Comparison of ENCODE assay signal across 19 cellular contexts in the genomic region with DNA sequence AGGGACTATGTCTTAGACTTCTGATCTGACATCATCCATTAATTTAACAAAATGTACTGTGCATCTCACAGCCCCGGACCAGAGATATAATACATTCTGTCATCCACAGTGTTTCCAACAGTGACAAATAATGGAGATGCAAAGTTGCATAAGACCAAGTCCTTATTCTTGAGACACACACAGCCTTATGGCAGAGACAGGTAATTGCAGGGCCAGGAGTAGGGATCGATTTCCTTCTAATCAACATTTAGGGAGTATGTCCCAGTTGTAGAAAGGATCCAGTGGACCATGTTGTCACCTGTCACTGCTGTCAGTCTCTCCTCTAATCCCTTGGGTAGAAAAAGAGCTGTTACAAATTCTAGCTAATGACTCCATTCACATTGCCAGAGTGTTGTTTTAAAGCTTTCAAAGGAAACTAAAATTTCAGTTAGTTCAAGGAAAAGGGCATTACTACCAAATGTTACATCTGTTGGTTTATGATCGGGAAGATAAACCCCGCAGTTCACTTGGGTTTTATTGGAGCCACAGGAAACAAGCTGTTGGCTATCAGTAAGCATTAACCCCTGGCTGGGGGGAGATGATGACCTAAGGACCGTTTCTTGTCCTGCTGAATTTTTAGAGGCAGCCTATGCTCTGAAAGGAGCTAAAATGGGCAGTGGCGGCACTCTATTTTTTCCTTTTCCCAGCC.
DNase-seq lines count a peak whose midpoint lies in the region; ATAC-seq and TF ChIP-seq lines count a peak whose summit lies in the region.
"Had no signal": no experiment of that assay in that cellular context is flagged by ENCODE, and none has a peak within 500 bp of the region (broad histone marks: within the 10 kb centered on the region; RNA-seq: fewer than 3 reads in every experiment).

No MANE protein-coding gene starts in this region.

- POLR2A ChIA-PET in SK-N-SH (lab: Yijun Ruan, JAX), result no interaction called here

- TF ChIP-seq RAD21 in SK-N-SH (IDR thresholded peaks at IDR 0.05; ENCODE audit: low read length), result no peak

- no peaks in the 10 kb centered on the region for H3K27me3 Mint-ChIP-seq in chondrocyte (ENCODE audit: low read depth)

- H3K27ac ChIP-seq in SK-N-SH (ENCODE audit: low read depth in 2 of 2, low read length in 1 of 2), result no peak overlapping the region
- H3K27ac ChIP-seq in osteoblast (ENCODE audit: low read depth, low read length), result no peak overlapping the region
- H3K27ac ChIP-seq: A549, tibial nerve had no signal

- no peak overlapping the region for H3K27ac Mint-ChIP-seq in chondrocyte (ENCODE audit: unreplicated experiment)
- H3K27ac Mint-ChIP-seq: activated naive CD4-positive, alpha-beta T cell treated with anti-CD3 and anti-CD28 coated beads, Interleukin-2, amount 50 U/mL, for 24 hours; activated T-cell treated with anti-CD3 and anti-CD28 coated beads, Interleukin-2, amount 50 U/mL, for 24 hours; CD8-positive, alpha-beta T cell; naive B cell; stimulated activated memory B cell treated with anti-CD40 and anti-IgM and Interleukin-4, amounts not matched to agents 10 μg/mL and 1 μg/mL and 100 μg/mL, for 72 hours had no signal

- H3K9me2 ChIP-seq in SK-N-SH, result no peaks in the 10 kb centered on the region
- no peaks in the 10 kb centered on the region for H3K9me2 ChIP-seq in Loucy (replicated peaks; ENCODE audit: low read depth, low read length)

- H4K20me1 ChIP-seq in SK-N-SH (ENCODE audit: insufficient read depth) (no peaks in the 10 kb centered on the region), Loucy (ENCODE audit: insufficient read depth, low read length, poor library complexity, severe bottlenecking) (no peaks in the 10 kb centered on the region), osteoblast (ENCODE audit: insufficient read depth, low read length) (no peaks in the 10 kb centered on the region)

- CTCF ChIA-PET in SK-N-SH (lab: Yijun Ruan, JAX), result interaction anchor here (1.3 kb wide), 1 partner anchor 109 kb away, joined by 3 read pairs; no protein-coding TSS in a partner anchor

- no peaks in the 10 kb centered on the region for H3K36me3 Mint-ChIP-seq in chondrocyte (ENCODE audit: low read depth)
- H3K36me3 Mint-ChIP-seq: activated naive CD4-positive, alpha-beta T cell treated with anti-CD3 and anti-CD28 coated beads, Interleukin-2, amount 50 U/mL, for 24 hours; CD8-positive, alpha-beta T cell; naive B cell; stimulated activated memory B cell treated with anti-CD40 and anti-IgM and Interleukin-4, amounts not matched to agents 10 μg/mL and 1 μg/mL and 100 μg/mL, for 72 hours had no signal

- H3K9me3 ChIP-seq in SK-N-SH (no peaks in the 10 kb centered on the region), Loucy (ENCODE audit: insufficient read depth, low read depth, low read length) (no peaks in the 10 kb centered on the region), osteoblast (ENCODE audit: low read depth, low read length) (no peaks in the 10 kb centered on the region)
- H3K9me3 ChIP-seq: A549 had no signal

- no peaks in the 10 kb centered on the region for H3K27me3 ChIP-seq in SK-N-SH (ENCODE audit: insufficient read depth)
- no peaks in the 10 kb centered on the region for H3K27me3 ChIP-seq in Loucy (ENCODE audit: insufficient read depth, low read length, poor library complexity, severe bottlenecking)
- H3K27me3 ChIP-seq in osteoblast (ENCODE audit: insufficient read depth, low read length), result peaks cover 24% of the 10 kb centered on the region
- H3K27me3 ChIP-seq: tibial nerve had no signal

- no peaks in the 10 kb centered on the region for H3F3A ChIP-seq in SK-N-SH (replicated peaks; ENCODE audit: insufficient read depth)
- peaks cover 9% of the 10 kb centered on the region for H3F3A ChIP-seq in Loucy (ENCODE audit: low read depth)

- H3K36me3 ChIP-seq in SK-N-SH (replicated peaks in 1 of 2; ENCODE audit: control insufficient read depth in 1 of 2, insufficient read depth in 2 of 2, low read length in 1 of 2) (no peaks in the 10 kb centered on the region), Loucy (ENCODE audit: insufficient read depth, low read length) (no peaks in the 10 kb centered on the region), osteoblast (ENCODE audit: insufficient read depth, low read length) (no peaks in the 10 kb centered on the region)
- H3K36me3 ChIP-seq: tibial nerve had no signal

- H3K4me1 ChIP-seq in SK-N-SH (ENCODE audit: control insufficient read depth in 1 of 2, insufficient read depth in 2 of 2, low read depth in 1 of 2, low read length in 1 of 2) (0 out of 4 replicates have a peak, but pooled peaks cover 0 to 6% of the 10 kb centered on the region in 2 experiments), Loucy (ENCODE audit: insufficient read depth, low read length, poor library complexity, severe bottlenecking) (peaks cover 70% of the 10 kb centered on the region), osteoblast (ENCODE audit: insufficient read depth, low read length) (no peaks in the 10 kb centered on the region)
- H3K4me1 ChIP-seq: A549, tibial nerve had no signal

- DNase-seq in SK-N-SH, result peak; percentile 35
- no peak for DNase-seq in chondrocyte (ENCODE audit: low spot score)
- peak; percentile 15 for DNase-seq in osteoblast (ENCODE audit: insufficient read length, low spot score, missing footprints)
- no peak for DNase-seq in HuH-7 (ENCODE audit: low spot score)
- DNase-seq in COLO829 (ENCODE audit: low spot score), result no peak
- DNase-seq in NAMALWA (ENCODE audit: low spot score), result no peak
- DNase-seq: activated T-cell treated with anti-CD3 and anti-CD28 coated beads, Interleukin-2, amount 50 U/mL, for 24 hours; CD8-positive, alpha-beta T cell; effector memory CD4-positive, alpha-beta T cell; foreskin melanocyte; naive B cell; NK-92 treated with Interleukin-12 subunit alpha and Interleukin-12 subunit beta, amount 100 ng/mL, for 24 hours; Right ventricle myocardium superior had no signal

- no peak overlapping the region for H2AFZ ChIP-seq in SK-N-SH (ENCODE audit: low read depth)
- H2AFZ ChIP-seq in Loucy (ENCODE audit: low read length), result no peak overlapping the region
- no peak overlapping the region for H2AFZ ChIP-seq in osteoblast (ENCODE audit: low read length)

- peaks cover 8% of the 10 kb centered on the region for H3K9me3 Mint-ChIP-seq in chondrocyte (ENCODE audit: low read depth)
- H3K9me3 Mint-ChIP-seq: activated naive CD4-positive, alpha-beta T cell treated with anti-CD3 and anti-CD28 coated beads, Interleukin-2, amount 50 U/mL, for 24 hours had no signal

- H3K4me3 ChIP-seq in SK-N-SH (ENCODE audit: low read depth in 2 of 2, low read length in 1 of 2) (no peak overlapping the region), Loucy (ENCODE audit: low read length, poor library complexity, severe bottlenecking) (peak overlapping the region; percentile 57), osteoblast (ENCODE audit: insufficient read depth, low read length) (no peak overlapping the region)
- H3K4me3 ChIP-seq: A549, tibial nerve had no signal

- H3K79me2 ChIP-seq in SK-N-SH (ENCODE audit: insufficient read depth) (no peaks in the 10 kb centered on the region), Loucy (ENCODE audit: insufficient read depth, low read length) (no peaks in the 10 kb centered on the region), osteoblast (ENCODE audit: insufficient read depth, low read length) (no peaks in the 10 kb centered on the region)

- TF ChIP-seq CTCF in SK-N-SH (IDR thresholded peaks at IDR 0.05) (no peak), Loucy (conservative IDR thresholded peaks at IDR 0.05; ENCODE audit: low read length) (peak; percentile 67), chondrocyte (IDR thresholded peaks at IDR 0.05) (peak; percentile 32), osteoblast (IDR thresholded peaks at IDR 0.05; ENCODE audit: extremely low read depth, low read depth, low read length) (no peak)

- no peak overlapping the region for H3K9ac ChIP-seq in SK-N-SH
- H3K9ac ChIP-seq in Loucy (ENCODE audit: low read depth, low read length, poor library complexity, severe bottlenecking), result peak overlapping the region; percentile 76

- no peak for ATAC-seq in SK-N-SH treated with all-trans-retinoic acid at 6 μM for 48 hours
- ATAC-seq: A549; CD8-positive, alpha-beta T cell; stimulated activated memory B cell treated with anti-CD40 and anti-IgM and Interleukin-4, amounts not matched to agents 10 μg/mL and 1 μg/mL and 100 μg/mL, for 72 hours had no signal

- H3K4me1 Mint-ChIP-seq in chondrocyte (ENCODE audit: low read depth), result peaks cover 15% of the 10 kb centered on the region
- H3K4me1 Mint-ChIP-seq: activated naive CD4-positive, alpha-beta T cell treated with anti-CD3 and anti-CD28 coated beads, Interleukin-2, amount 50 U/mL, for 24 hours; naive B cell; stimulated activated memory B cell treated with anti-CD40 and anti-IgM and Interleukin-4, amounts not matched to agents 10 μg/mL and 1 μg/mL and 100 μg/mL, for 72 hours had no signal

- TF ChIP-seq EP300 in SK-N-SH (IDR thresholded peaks at IDR 0.05; ENCODE audit: borderline replicate concordance in 1 of 2, low read depth in 1 of 2, low read length in 1 of 2), result no peak

- H3K4me2 ChIP-seq in SK-N-SH, result no peak overlapping the region
- H3K4me2 ChIP-seq in Loucy (ENCODE audit: low read depth, low read length, poor library complexity, severe bottlenecking), result peak overlapping the region; percentile 70
- no peak overlapping the region for H3K4me2 ChIP-seq in osteoblast (ENCODE audit: insufficient read depth, low read length)
- H3K4me2 ChIP-seq: A549 had no signal

- 49% methylated on average over 6 of the region's 6 CpGs for WGBS in SK-N-SH (ENCODE audit: low lambda C conversion rate)

- no peak overlapping the region for H3K4me3 Mint-ChIP-seq in chondrocyte (ENCODE audit: unreplicated experiment)
- H3K4me3 Mint-ChIP-seq: activated naive CD4-positive, alpha-beta T cell treated with anti-CD3 and anti-CD28 coated beads, Interleukin-2, amount 50 U/mL, for 24 hours; activated T-cell treated with anti-CD3 and anti-CD28 coated beads, Interleukin-2, amount 50 U/mL, for 24 hours; CD8-positive, alpha-beta T cell; stimulated activated memory B cell treated with anti-CD40 and anti-IgM and Interleukin-4, amounts not matched to agents 10 μg/mL and 1 μg/mL and 100 μg/mL, for 72 hours had no signal

TF ChIP-seq in SK-N-SH, 30 proteins besides CTCF, POLR2A, EP300 and RAD21:
- TF ChIP-seq CHD2 (IDR thresholded peaks at IDR 0.05; ENCODE audit: low read length, partially characterized antibody) (no peak), FOXM1 (IDR thresholded peaks at IDR 0.05; ENCODE audit: low read depth) (no peak), GATA2 (CRISPR knock-in tag; IDR thresholded peaks at IDR 0.05) (peak; percentile 15; the same call in 1 of the 2 replicates), TEAD4 (IDR thresholded peaks at IDR 0.05; ENCODE audit: borderline replicate concordance, insufficient read depth) (no peak), NFIC (IDR thresholded peaks at IDR 0.05; ENCODE audit: borderline replicate concordance) (no peak)

Comparison
In these comparisons a context has a peak if more than half of its experiments do, and no peak if none do; other contexts are left out.
1. DNase-seq: peak in SK-N-SH (single experiment) and osteoblast (single experiment); none in chondrocyte (single experiment), HuH-7 (single experiment), COLO829 (single experiment) and NAMALWA (single experiment).
2. CTCF ChIP-seq: peak in Loucy (single experiment) and chondrocyte (single experiment); none in SK-N-SH (single experiment) and osteoblast (single experiment).